23 cellular contexts compared by ENCODE assay signal in genomic region chr4:99264927-99265326, GRCh38.
DNase-seq lines count a peak whose midpoint lies in the region; ATAC-seq lines count a peak whose summit lies in the region.
"Had no signal": no experiment of that assay in that cellular context is flagged by ENCODE, and none has a peak within 500 bp of the region (broad histone marks: within the 10 kb centered on the region; RNA-seq: fewer than 3 reads in every experiment).

No MANE protein-coding gene starts in this region.

- DNase-seq in fibroblast of gingiva (ENCODE audit: low read depth) (peak; percentile 4), iPS-NIHi7 (ENCODE audit: extremely low spot score) (no peak), glomerular visceral epithelial cell (ENCODE audit: extremely low spot score) (no peak)
- no peak for DNase-seq in activated CD8-positive, alpha-beta memory T cell treated with anti-CD3 and anti-CD28 coated beads for 24 hours
- DNase-seq: AML-193; C1 segment of cervical spinal cord; CD4-positive, alpha-beta memory T cell; COR-L47; EL; GDM1; HCEC 1CT; KG1; MM.1S; NCI-H2029 treated with DMSO at 0.1 percent for 48 hours; NCI-H2227 treated with DMSO at 0.1 percent for 48 hours; NCI-H526 treated with DMSO at 0.1 percent for 48 hours; Right ventricle myocardium superior; RPMI8226; T-cell had no signal

- ATAC-seq in GM18861 (IDR thresholded peaks at IDR 0.05; ENCODE audit: unreplicated experiment) (peak; percentile 91), HG03159 (IDR thresholded peaks at IDR 0.05; ENCODE audit: unreplicated experiment) (peak; percentile 79), GM21529 (IDR thresholded peaks at IDR 0.05; ENCODE audit: unreplicated experiment) (no peak)
- ATAC-seq: GM12878, T-cell had no signal
